20 cellular contexts compared by ENCODE assay signal in genomic region chr1:229112832-229113548, GRCh38.
"Had no signal": no experiment of that assay in that cellular context is flagged by ENCODE, and none has a peak within 500 bp of the region (broad histone marks: within the 10 kb centered on the region; RNA-seq: fewer than 3 reads in every experiment).

No MANE protein-coding gene starts in this region.

- H3K27me3 ChIP-seq: upper lobe of left lung, uterus had no signal

- H3K36me3 Mint-ChIP-seq: naive thymus-derived CD8-positive, alpha-beta T cell; stimulated activated memory B cell treated with anti-CD40 and anti-IgM and Interleukin-4, amounts not matched to agents 10 μg/mL and 1 μg/mL and 100 μg/mL, for 72 hours had no signal

- H3K4me1 Mint-ChIP-seq: stimulated activated memory B cell treated with anti-CD40 and anti-IgM and Interleukin-4, amounts not matched to agents 10 μg/mL and 1 μg/mL and 100 μg/mL, for 72 hours had no signal

- H3K36me3 ChIP-seq: upper lobe of left lung, uterus had no signal

- H3K4me3 ChIP-seq: lung, upper lobe of left lung, uterus had no signal

- H3K27ac ChIP-seq: upper lobe of left lung had no signal

- H3K27ac Mint-ChIP-seq: endodermal cell; stimulated activated memory B cell treated with anti-CD40 and anti-IgM and Interleukin-4, amounts not matched to agents 10 μg/mL and 1 μg/mL and 100 μg/mL, for 72 hours; stimulated activated naive CD8-positive, alpha-beta T cell treated with anti-CD3 and anti-CD28 coated beads, Interleukin-15, Interleukin-2, amounts not matched to agents 100 ng/mL and 50 ng/mL, for 24 hours had no signal

- H3K9me3 ChIP-seq: upper lobe of left lung, uterus had no signal

- H3K4me3 Mint-ChIP-seq: endodermal cell; naive thymus-derived CD8-positive, alpha-beta T cell; neural crest cell; stimulated activated memory B cell treated with anti-CD40 and anti-IgM and Interleukin-4, amounts not matched to agents 10 μg/mL and 1 μg/mL and 100 μg/mL, for 72 hours; stimulated activated naive CD8-positive, alpha-beta T cell treated with anti-CD3 and anti-CD28 coated beads, Interleukin-15, Interleukin-2, amounts not matched to agents 100 ng/mL and 50 ng/mL, for 24 hours had no signal

- H3K27me3 Mint-ChIP-seq: stimulated activated naive CD8-positive, alpha-beta T cell treated with anti-CD3 and anti-CD28 coated beads, Interleukin-15, Interleukin-2, amounts not matched to agents 100 ng/mL and 50 ng/mL, for 24 hours had no signal

- H3K9me3 Mint-ChIP-seq: naive thymus-derived CD8-positive, alpha-beta T cell; neural crest cell; stimulated activated memory B cell treated with anti-CD40 and anti-IgM and Interleukin-4, amounts not matched to agents 10 μg/mL and 1 μg/mL and 100 μg/mL, for 72 hours; stimulated activated naive CD8-positive, alpha-beta T cell treated with anti-CD3 and anti-CD28 coated beads, Interleukin-15, Interleukin-2, amounts not matched to agents 100 ng/mL and 50 ng/mL, for 24 hours had no signal

- DNase-seq: cerebellar nuclear complex; effector CD4-positive, alpha-beta T cell; endodermal cell; erythroblast; foreskin melanocyte; head of caudate nucleus; hippocampal formation; left colon; left ventricle myocardium superior; mesendoderm; naive thymus-derived CD8-positive, alpha-beta T cell; stimulated activated CD4-positive, alpha-beta T cell treated with anti-CD3 and anti-CD28 coated beads, Interleukin-15, amount 100 ng/mL, for 24 hours; stimulated activated CD4-positive, alpha-beta T cell treated with anti-CD3 and anti-CD28 coated beads, Interleukin-1b, Interleukin-23, amount 100 ng/mL, for 48 hours; stimulated activated CD4-positive, alpha-beta T cell treated with anti-CD3 and anti-CD28 coated beads, Interleukin-4, amount 100 ng/mL, for 24 hours; upper lobe of left lung; uterus had no signal
